1 cellular context compared by ENCODE assay signal in the genomic region with DNA sequence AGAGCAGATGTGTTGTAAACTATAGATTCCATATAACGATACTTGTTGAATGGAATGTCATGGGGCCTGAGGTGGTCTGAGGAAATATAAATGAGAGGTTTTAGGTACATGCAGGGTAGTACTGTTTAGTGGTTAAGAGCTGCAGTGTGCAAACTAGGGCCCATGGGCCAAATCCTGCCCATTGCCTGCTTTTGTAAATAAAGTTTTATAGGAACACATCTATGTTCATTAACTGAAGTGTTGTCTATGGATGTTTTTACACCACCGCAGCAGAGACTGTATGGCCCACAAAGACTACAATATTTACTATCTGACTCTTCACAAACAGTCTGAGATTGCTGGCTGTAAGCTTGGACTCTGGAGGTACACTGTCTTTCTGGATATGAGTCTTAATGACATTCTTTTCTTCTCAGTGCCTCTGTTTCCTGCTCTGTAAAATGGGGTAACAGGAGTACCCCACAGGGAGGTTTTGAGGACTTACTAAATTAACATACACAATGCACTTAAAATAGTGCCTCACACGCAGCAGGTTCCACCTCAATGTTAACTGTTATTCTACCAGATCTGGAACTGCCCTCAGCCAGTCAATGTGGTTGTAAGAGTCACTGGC.
TF ChIP-seq lines count a peak whose summit lies in the region.

No MANE protein-coding gene starts in this region.

TF ChIP-seq in HepG2, 621 proteins besides CTCF, POLR2A, EP300 and RAD21 (continued from another document):
- TF ChIP-seq, protein P1, sequence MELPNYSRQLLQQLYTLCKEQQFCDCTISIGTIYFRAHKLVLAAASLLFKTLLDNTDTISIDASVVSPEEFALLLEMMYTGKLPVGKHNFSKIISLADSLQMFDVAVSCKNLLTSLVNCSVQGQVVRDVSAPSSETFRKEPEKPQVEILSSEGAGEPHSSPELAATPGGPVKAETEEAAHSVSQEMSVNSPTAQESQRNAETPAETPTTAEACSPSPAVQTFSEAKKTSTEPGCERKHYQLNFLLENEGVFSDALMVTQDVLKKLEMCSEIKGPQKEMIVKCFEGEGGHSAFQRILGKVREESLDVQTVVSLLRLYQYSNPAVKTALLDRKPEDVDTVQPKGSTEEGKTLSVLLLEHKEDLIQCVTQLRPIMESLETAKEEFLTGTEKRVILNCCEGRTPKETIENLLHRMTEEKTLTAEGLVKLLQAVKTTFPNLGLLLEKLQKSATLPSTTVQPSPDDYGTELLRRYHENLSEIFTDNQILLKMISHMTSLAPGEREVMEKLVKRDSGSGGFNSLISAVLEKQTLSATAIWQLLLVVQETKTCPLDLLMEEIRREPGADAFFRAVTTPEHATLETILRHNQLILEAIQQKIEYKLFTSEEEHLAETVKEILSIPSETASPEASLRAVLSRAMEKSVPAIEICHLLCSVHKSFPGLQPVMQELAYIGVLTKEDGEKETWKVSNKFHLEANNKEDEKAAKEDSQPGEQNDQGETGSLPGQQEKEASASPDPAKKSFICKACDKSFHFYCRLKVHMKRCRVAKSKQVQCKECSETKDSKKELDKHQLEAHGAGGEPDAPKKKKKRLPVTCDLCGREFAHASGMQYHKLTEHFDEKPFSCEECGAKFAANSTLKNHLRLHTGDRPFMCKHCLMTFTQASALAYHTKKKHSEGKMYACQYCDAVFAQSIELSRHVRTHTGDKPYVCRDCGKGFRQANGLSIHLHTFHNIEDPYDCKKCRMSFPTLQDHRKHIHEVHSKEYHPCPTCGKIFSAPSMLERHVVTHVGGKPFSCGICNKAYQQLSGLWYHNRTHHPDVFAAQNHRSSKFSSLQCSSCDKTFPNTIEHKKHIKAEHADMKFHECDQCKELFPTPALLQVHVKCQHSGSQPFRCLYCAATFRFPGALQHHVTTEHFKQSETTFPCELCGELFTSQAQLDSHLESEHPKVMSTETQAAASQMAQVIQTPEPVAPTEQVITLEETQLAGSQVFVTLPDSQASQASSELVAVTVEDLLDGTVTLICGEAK (IDR thresholded peaks at IDR 0.05), result peak; percentile 67
- TF ChIP-seq, protein P1 (CRISPR knock-in tag; IDR thresholded peaks at IDR 0.05), result peak; percentile 98
- TF ChIP-seq RCOR2 (CRISPR knock-in tag; IDR thresholded peaks at IDR 0.05) (0 out of 2 replicates have a peak, but pooled peaks have one; percentile 46), ZKSCAN1 (IDR thresholded peaks at IDR 0.05; ENCODE audit: low read length) (no peak), ZNF629 (CRISPR knock-in tag; conservative IDR thresholded peaks at IDR 0.05) (peak; percentile 87), ZNF33B (CRISPR knock-in tag; IDR thresholded peaks at IDR 0.05) (0 out of 2 replicates have a peak, but pooled peaks have one; percentile 43)
